In the genomic region with DNA sequence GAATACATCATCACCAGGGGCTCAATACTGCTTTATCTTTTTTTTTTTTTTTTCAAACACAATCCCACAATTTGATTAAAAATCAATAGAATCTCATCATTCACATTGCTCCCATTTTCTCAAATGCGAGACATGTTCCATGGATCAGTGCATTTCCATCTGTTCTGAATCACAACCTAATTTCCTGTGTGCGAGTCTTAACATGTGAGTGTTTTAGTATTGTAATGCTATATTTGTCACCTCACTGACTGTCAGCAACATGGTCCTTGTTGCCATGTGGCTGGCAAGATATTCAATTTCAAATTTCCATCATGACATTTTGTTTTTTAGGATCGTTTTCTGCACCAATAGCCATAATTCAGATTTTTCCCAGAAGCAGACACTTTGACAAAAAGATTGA, we compare ENCODE assay signal across 1 cellular context.
TF ChIP-seq lines count a peak whose summit lies in the region.

No MANE protein-coding gene starts in this region.

TF ChIP-seq in GM23338, 12 proteins besides CTCF, POLR2A, EP300 and RAD21 (continued from another document):
- TF ChIP-seq, protein P1, sequence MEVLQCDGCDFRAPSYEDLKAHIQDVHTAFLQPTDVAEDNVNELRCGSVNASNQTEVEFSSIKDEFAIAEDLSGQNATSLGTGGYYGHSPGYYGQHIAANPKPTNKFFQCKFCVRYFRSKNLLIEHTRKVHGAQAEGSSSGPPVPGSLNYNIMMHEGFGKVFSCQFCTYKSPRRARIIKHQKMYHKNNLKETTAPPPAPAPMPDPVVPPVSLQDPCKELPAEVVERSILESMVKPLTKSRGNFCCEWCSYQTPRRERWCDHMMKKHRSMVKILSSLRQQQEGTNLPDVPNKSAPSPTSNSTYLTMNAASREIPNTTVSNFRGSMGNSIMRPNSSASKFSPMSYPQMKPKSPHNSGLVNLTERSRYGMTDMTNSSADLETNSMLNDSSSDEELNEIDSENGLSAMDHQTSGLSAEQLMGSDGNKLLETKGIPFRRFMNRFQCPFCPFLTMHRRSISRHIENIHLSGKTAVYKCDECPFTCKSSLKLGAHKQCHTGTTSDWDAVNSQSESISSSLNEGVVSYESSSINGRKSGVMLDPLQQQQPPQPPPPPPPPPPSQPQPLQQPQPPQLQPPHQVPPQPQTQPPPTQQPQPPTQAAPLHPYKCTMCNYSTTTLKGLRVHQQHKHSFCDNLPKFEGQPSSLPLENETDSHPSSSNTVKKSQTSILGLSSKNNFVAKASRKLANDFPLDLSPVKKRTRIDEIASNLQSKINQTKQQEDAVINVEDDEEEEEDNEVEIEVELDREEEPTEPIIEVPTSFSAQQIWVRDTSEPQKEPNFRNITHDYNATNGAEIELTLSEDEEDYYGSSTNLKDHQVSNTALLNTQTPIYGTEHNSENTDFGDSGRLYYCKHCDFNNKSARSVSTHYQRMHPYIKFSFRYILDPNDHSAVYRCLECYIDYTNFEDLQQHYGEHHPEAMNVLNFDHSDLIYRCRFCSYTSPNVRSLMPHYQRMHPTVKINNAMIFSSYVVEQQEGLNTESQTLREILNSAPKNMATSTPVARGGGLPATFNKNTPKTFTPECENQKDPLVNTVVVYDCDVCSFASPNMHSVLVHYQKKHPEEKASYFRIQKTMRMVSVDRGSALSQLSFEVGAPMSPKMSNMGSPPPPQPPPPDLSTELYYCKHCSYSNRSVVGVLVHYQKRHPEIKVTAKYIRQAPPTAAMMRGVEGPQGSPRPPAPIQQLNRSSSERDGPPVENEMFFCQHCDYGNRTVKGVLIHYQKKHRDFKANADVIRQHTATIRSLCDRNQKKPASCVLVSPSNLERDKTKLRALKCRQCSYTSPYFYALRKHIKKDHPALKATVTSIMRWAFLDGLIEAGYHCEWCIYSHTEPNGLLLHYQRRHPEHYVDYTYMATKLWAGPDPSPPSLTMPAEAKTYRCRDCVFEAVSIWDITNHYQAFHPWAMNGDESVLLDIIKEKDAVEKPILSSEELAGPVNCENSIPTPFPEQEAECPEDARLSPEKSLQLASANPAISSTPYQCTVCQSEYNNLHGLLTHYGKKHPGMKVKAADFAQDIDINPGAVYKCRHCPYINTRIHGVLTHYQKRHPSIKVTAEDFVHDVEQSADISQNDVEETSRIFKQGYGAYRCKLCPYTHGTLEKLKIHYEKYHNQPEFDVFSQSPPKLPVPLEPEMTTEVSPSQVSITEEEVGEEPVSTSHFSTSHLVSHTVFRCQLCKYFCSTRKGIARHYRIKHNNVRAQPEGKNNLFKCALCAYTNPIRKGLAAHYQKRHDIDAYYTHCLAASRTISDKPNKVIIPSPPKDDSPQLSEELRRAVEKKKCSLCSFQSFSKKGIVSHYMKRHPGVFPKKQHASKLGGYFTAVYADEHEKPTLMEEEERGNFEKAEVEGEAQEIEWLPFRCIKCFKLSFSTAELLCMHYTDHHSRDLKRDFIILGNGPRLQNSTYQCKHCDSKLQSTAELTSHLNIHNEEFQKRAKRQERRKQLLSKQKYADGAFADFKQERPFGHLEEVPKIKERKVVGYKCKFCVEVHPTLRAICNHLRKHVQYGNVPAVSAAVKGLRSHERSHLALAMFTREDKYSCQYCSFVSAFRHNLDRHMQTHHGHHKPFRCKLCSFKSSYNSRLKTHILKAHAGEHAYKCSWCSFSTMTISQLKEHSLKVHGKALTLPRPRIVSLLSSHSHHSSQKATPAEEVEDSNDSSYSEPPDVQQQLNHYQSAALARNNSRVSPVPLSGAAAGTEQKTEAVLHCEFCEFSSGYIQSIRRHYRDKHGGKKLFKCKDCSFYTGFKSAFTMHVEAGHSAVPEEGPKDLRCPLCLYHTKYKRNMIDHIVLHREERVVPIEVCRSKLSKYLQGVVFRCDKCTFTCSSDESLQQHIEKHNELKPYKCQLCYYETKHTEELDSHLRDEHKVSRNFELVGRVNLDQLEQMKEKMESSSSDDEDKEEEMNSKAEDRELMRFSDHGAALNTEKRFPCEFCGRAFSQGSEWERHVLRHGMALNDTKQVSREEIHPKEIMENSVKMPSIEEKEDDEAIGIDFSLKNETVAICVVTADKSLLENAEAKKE (CRISPR knock-in tag; IDR thresholded peaks at IDR 0.05), result no peak
- TF ChIP-seq JUNB (IDR thresholded peaks at IDR 0.05; ENCODE audit: unreplicated experiment), result no peak
